Comparison of ENCODE assay signal across 8 cellular contexts in genomic region chr15:92801774-92802464, GRCh38.
DNase-seq lines count a peak whose midpoint lies in the region; ATAC-seq, FAIRE-seq and TF ChIP-seq lines count a peak whose summit lies in the region.

No MANE protein-coding gene starts in this region.

- no peaks in the 10 kb centered on the region for H3K27me3 ChIP-seq in keratinocyte (ENCODE audit: control insufficient read depth, extremely low read depth, insufficient read depth, low read length)
- H3K27me3 ChIP-seq in upper lobe of right lung, result no peaks in the 10 kb centered on the region
- no peaks in the 10 kb centered on the region for H3K27me3 ChIP-seq in effector memory CD4-positive, alpha-beta T cell (replicated peaks; ENCODE audit: control insufficient read depth, insufficient read depth, low read length, poor library complexity, severe bottlenecking)

- no peak for FAIRE-seq in keratinocyte (lab: Jason Lieb, UNC)

- H3K4me3 ChIP-seq in keratinocyte (ENCODE audit: control insufficient read depth in 2 of 3, extremely low read depth in 1 of 3, insufficient read depth in 2 of 3, low read depth in 1 of 3, low read length in 3 of 3) (peak overlapping the region in 2 of 3 experiments; percentile 33 to 46), upper lobe of right lung (no peak overlapping the region)
- no peak overlapping the region for H3K4me3 ChIP-seq in effector memory CD4-positive, alpha-beta T cell (ENCODE audit: insufficient read depth, low read depth, low read length, poor library complexity, severe bottlenecking)

- H3K9ac ChIP-seq in keratinocyte (ENCODE audit: control insufficient read depth, extremely low read depth, insufficient read depth, low read length), result peak overlapping the region; percentile 79

- H3K36me3 ChIP-seq in keratinocyte (ENCODE audit: control insufficient read depth in 2 of 2, extremely low read depth in 1 of 2, insufficient read depth in 2 of 2, low read length in 2 of 2) (no peaks in the 10 kb centered on the region), upper lobe of right lung (no peaks in the 10 kb centered on the region)
- H3K36me3 ChIP-seq in effector memory CD4-positive, alpha-beta T cell (ENCODE audit: control insufficient read depth, insufficient read depth, low read length), result no peaks in the 10 kb centered on the region

- H3K79me2 ChIP-seq in keratinocyte (ENCODE audit: control insufficient read depth, insufficient read depth, low read length), result no peaks in the 10 kb centered on the region

- intact Hi-C loops in upper lobe of right lung (cut with DNase I), result loop anchor here (10.0 kb wide), 1 partner anchor 113 kb away; no protein-coding TSS in a partner anchor

- DNase-seq in activated CD8-positive, alpha-beta memory T cell treated with anti-CD3 and anti-CD28 coated beads, Interleukin-2, amount 10 ng/mL, durations not matched to agents 7 days and 5 days, result no peak
- no peak for DNase-seq in activated CD8-positive, alpha-beta memory T cell treated with anti-CD3 and anti-CD28 coated beads for 24 hours
- peak; percentile 46 for DNase-seq in amniotic stem cell (lab: John Stamatoyannopoulos, UW)
- no peak for DNase-seq in keratinocyte (ENCODE audit: low read depth, low spot score)
- peak; percentile 74 for DNase-seq in upper lobe of right lung
- no peak for DNase-seq in effector memory CD4-positive, alpha-beta T cell

- peaks cover 27% of the 10 kb centered on the region for H3K4me1 Mint-ChIP-seq in activated CD8-positive, alpha-beta memory T cell treated with anti-CD3 and anti-CD28 coated beads, Interleukin-2, amount 10 ng/mL, durations not matched to agents 7 days and 5 days

- H3K9me3 Mint-ChIP-seq in activated CD8-positive, alpha-beta memory T cell treated with anti-CD3 and anti-CD28 coated beads, Interleukin-2, amount 10 ng/mL, durations not matched to agents 7 days and 5 days (ENCODE audit: low read depth), result no peaks in the 10 kb centered on the region

- no peaks in the 10 kb centered on the region for H4K20me1 ChIP-seq in keratinocyte (ENCODE audit: control insufficient read depth, extremely low read depth, insufficient read depth, low read length)

- no peaks in the 10 kb centered on the region for H3K27me3 Mint-ChIP-seq in activated CD8-positive, alpha-beta memory T cell treated with anti-CD3 and anti-CD28 coated beads, Interleukin-2, amount 10 ng/mL, durations not matched to agents 7 days and 5 days

- CTCF ChIA-PET in activated CD8-positive, alpha-beta memory T cell treated with anti-CD3 and anti-CD28 coated beads, Interleukin-2, amount 10 ng/mL, durations not matched to agents 7 days and 5 days (lab: Charles Lee), result interaction anchor here (0.6 to 2.6 kb wide), 5 partner anchors 113 to 229 kb away, joined by 3 to 12 read pairs (median 3); no protein-coding TSS in a partner anchor

- TF ChIP-seq CTCF in keratinocyte (optimal IDR thresholded peaks at IDR 0.05 in 1 of 3, IDR thresholded peaks at IDR 0.05 in 1 of 3, conservative IDR thresholded peaks at IDR 0.05 in 1 of 3; ENCODE audit: extremely low read depth in 1 of 3, insufficient read depth in 2 of 3, low read length in 3 of 3) (no peak), upper lobe of right lung (IDR thresholded peaks at IDR 0.05) (no peak)

- peak overlapping the region; percentile 87 for H2AFZ ChIP-seq in keratinocyte (ENCODE audit: control insufficient read depth, low read length)

- peak overlapping the region; percentile 88 for H3K4me2 ChIP-seq in keratinocyte (ENCODE audit: control insufficient read depth, extremely low read depth, insufficient read depth, low read depth, low read length)

- H3K9me3 ChIP-seq in keratinocyte (ENCODE audit: control insufficient read depth, low read depth, low read length), result no peaks in the 10 kb centered on the region
- no peaks in the 10 kb centered on the region for H3K9me3 ChIP-seq in upper lobe of right lung
- no peaks in the 10 kb centered on the region for H3K9me3 ChIP-seq in effector memory CD4-positive, alpha-beta T cell (ENCODE audit: control insufficient read depth, low read length)

- dilution Hi-C loops in keratinocyte (cut with MboI; ENCODE audit: extremely low pct_ligation_motif_present, low sequenced_read_pairs), result loop anchor here (25.0 kb wide), 1 partner anchor 110 kb away; the partner anchor contains the start of gene CHD2

- H3K27ac Mint-ChIP-seq in activated CD8-positive, alpha-beta memory T cell treated with anti-CD3 and anti-CD28 coated beads, Interleukin-2, amount 10 ng/mL, durations not matched to agents 7 days and 5 days, result peak overlapping the region; percentile 3

- H3K9me1 ChIP-seq in keratinocyte (ENCODE audit: control insufficient read depth, extremely low read depth, insufficient read depth, low read length), result no peaks in the 10 kb centered on the region

- no peak overlapping the region for H3K4me3 Mint-ChIP-seq in activated CD8-positive, alpha-beta memory T cell treated with anti-CD3 and anti-CD28 coated beads, Interleukin-2, amount 10 ng/mL, durations not matched to agents 7 days and 5 days

- H3K27ac ChIP-seq in keratinocyte (ENCODE audit: control insufficient read depth, insufficient read depth, low read length) (peak overlapping the region; percentile 98), upper lobe of right lung (peak overlapping the region; percentile 89)
- no peak overlapping the region for H3K27ac ChIP-seq in effector memory CD4-positive, alpha-beta T cell (ENCODE audit: insufficient read depth, low read length, poor library complexity, severe bottlenecking)

- peaks cover 6% of the 10 kb centered on the region for H3K36me3 Mint-ChIP-seq in activated CD8-positive, alpha-beta memory T cell treated with anti-CD3 and anti-CD28 coated beads, Interleukin-2, amount 10 ng/mL, durations not matched to agents 7 days and 5 days

- ATAC-seq in activated CD8-positive, alpha-beta memory T cell treated with anti-CD3 and anti-CD28 coated beads, Interleukin-2, amount 10 ng/mL, durations not matched to agents 7 days and 5 days, result no peak
- ATAC-seq in upper lobe of right lung, result no peak
- no peak for ATAC-seq in GM19351 (IDR thresholded peaks at IDR 0.05; ENCODE audit: unreplicated experiment)
- no peak for ATAC-seq in HG03108 (IDR thresholded peaks at IDR 0.05; ENCODE audit: unreplicated experiment)

- H3K4me1 ChIP-seq in keratinocyte (ENCODE audit: control insufficient read depth, extremely low read depth, insufficient read depth, low read length) (peaks cover 32% of the 10 kb centered on the region), upper lobe of right lung (peaks cover 44% of the 10 kb centered on the region)
- H3K4me1 ChIP-seq in effector memory CD4-positive, alpha-beta T cell (ENCODE audit: control insufficient read depth, insufficient read depth, low read length, poor library complexity, severe bottlenecking), result peaks cover 4% of the 10 kb centered on the region

Comparison
In these comparisons a context has a peak if more than half of its experiments do, and no peak if none do; other contexts are left out.
1. DNase-seq: peak in amniotic stem cell (single experiment) and upper lobe of right lung (single experiment); none in activated CD8-positive, alpha-beta memory T cell treated with anti-CD3 and anti-CD28 coated beads, Interleukin-2, amount 10 ng/mL, durations not matched to agents 7 days and 5 days (single experiment), activated CD8-positive, alpha-beta memory T cell treated with anti-CD3 and anti-CD28 coated beads for 24 hours (single experiment), keratinocyte (single experiment) and effector memory CD4-positive, alpha-beta T cell (0 of 3).
2. H3K4me3 ChIP-seq: peak in keratinocyte (2 of 3); none in upper lobe of right lung (single experiment) and effector memory CD4-positive, alpha-beta T cell (single experiment).